ENCODE assay signal across 1 cellular context in genomic region chr1:161440312-161440894, GRCh38.
A peak's percentile ranks its signal among the peaks of the same experiment; 100 is the strongest.
TF ChIP-seq lines count a peak whose summit lies in the region.

No MANE protein-coding gene starts in this region.

TF ChIP-seq in HEK293, 187 proteins besides CTCF, POLR2A, EP300 and RAD21 (continued from another document and continues in another):
- no peak for TF ChIP-seq PRDM2 (tag by site-specific recombination; IDR thresholded peaks at IDR 0.05; ENCODE audit: borderline replicate concordance)
- no peak for TF ChIP-seq ZNF704 (tag by site-specific recombination; IDR thresholded peaks at IDR 0.05)
- no peak for TF ChIP-seq ZNF280D (tag by site-specific recombination; IDR thresholded peaks at IDR 0.05)
- TF ChIP-seq ZIC2 (tag by site-specific recombination; IDR thresholded peaks at IDR 0.05), result peak; percentile 29
- TF ChIP-seq ZNF354C (tag by site-specific recombination; IDR thresholded peaks at IDR 0.05; ENCODE audit: borderline replicate concordance, low read depth), result no peak
- peak; percentile 64 for TF ChIP-seq ZBTB17 (tag by site-specific recombination; IDR thresholded peaks at IDR 0.05)
- TF ChIP-seq HOXC10 (CRISPR knock-in tag; IDR thresholded peaks at IDR 0.05), result no peak
- no peak for TF ChIP-seq ZNF37A (tag by site-specific recombination; IDR thresholded peaks at IDR 0.05)
- peak; percentile 98 for TF ChIP-seq ZNF692 (tag by site-specific recombination; IDR thresholded peaks at IDR 0.05)
- no peak for TF ChIP-seq ZNF174 (tag by site-specific recombination; IDR thresholded peaks at IDR 0.05)
- TF ChIP-seq ZNF433 (tag by site-specific recombination; IDR thresholded peaks at IDR 0.05; ENCODE audit: low read depth), result no peak
- TF ChIP-seq GLIS1 (tag by site-specific recombination; IDR thresholded peaks at IDR 0.05), result peak; percentile 50
- TF ChIP-seq IKZF3 (tag by site-specific recombination; IDR thresholded peaks at IDR 0.05), result 0 out of 2 replicates have a peak, but pooled peaks have one; percentile 27
- TF ChIP-seq GFI1B (tag by site-specific recombination; IDR thresholded peaks at IDR 0.05), result 0 out of 2 replicates have a peak, but pooled peaks have one; percentile 14
- no peak for TF ChIP-seq HOXA7 (CRISPR knock-in tag; IDR thresholded peaks at IDR 0.05; ENCODE audit: borderline replicate concordance)
- TF ChIP-seq ZBTB6 (tag by site-specific recombination; IDR thresholded peaks at IDR 0.05), result peak; percentile 24; the same call in 1 of the 2 replicates
- no peak for TF ChIP-seq ZNF645 (tag by site-specific recombination; IDR thresholded peaks at IDR 0.05)
- TF ChIP-seq ZNF362 (tag by site-specific recombination; IDR thresholded peaks at IDR 0.05), result no peak
- TF ChIP-seq ZNF202 (tag by site-specific recombination; IDR thresholded peaks at IDR 0.05; ENCODE audit: borderline replicate concordance), result no peak
- peak; percentile 39 for TF ChIP-seq PRDM4 (tag by site-specific recombination; IDR thresholded peaks at IDR 0.05)
- peak; percentile 65 for TF ChIP-seq ZXDB (tag by site-specific recombination; IDR thresholded peaks at IDR 0.05)
- peak; percentile 29; the same call in 1 of the 2 replicates for TF ChIP-seq FEZF1 (tag by site-specific recombination; IDR thresholded peaks at IDR 0.05)
- peak; percentile 91 for TF ChIP-seq ZNF777 (tag by site-specific recombination; IDR thresholded peaks at IDR 0.05; ENCODE audit: borderline replicate concordance)
- TF ChIP-seq ZNF768 (tag by site-specific recombination; IDR thresholded peaks at IDR 0.05), result no peak
- TF ChIP-seq ZBTB21 (tag by site-specific recombination; IDR thresholded peaks at IDR 0.05), result no peak
- no peak for TF ChIP-seq OSR2 (tag by site-specific recombination; IDR thresholded peaks at IDR 0.05)
- peak; percentile 79 for TF ChIP-seq ZBTB26 (tag by site-specific recombination; optimal IDR thresholded peaks at IDR 0.05)
- TF ChIP-seq ZNF623 (tag by site-specific recombination; IDR thresholded peaks at IDR 0.05), result no peak
- TF ChIP-seq RBAK (tag by site-specific recombination; IDR thresholded peaks at IDR 0.05), result no peak
- TF ChIP-seq ZNF837 (tag by site-specific recombination; IDR thresholded peaks at IDR 0.05), result no peak
- no peak for TF ChIP-seq YY2 (tag by site-specific recombination; IDR thresholded peaks at IDR 0.05)
- TF ChIP-seq ZNF157 (tag by site-specific recombination; IDR thresholded peaks at IDR 0.05), result no peak
- no peak for TF ChIP-seq ZNF785 (tag by site-specific recombination; IDR thresholded peaks at IDR 0.05)
- TF ChIP-seq ZNF155 (tag by site-specific recombination; IDR thresholded peaks at IDR 0.05), result no peak
- peak; percentile 71; the same call in 1 of the 2 replicates for TF ChIP-seq ZSCAN23 (tag by site-specific recombination; IDR thresholded peaks at IDR 0.05)
- TF ChIP-seq ZNF670 (tag by site-specific recombination; IDR thresholded peaks at IDR 0.05; ENCODE audit: low read depth), result no peak
- peak; percentile 84; the same call in 1 of the 2 replicates for TF ChIP-seq OVOL3 (tag by site-specific recombination; IDR thresholded peaks at IDR 0.05)
- no peak for TF ChIP-seq HOXD13 (CRISPR knock-in tag; IDR thresholded peaks at IDR 0.05; ENCODE audit: borderline replicate concordance)
- TF ChIP-seq SCRT1 (tag by site-specific recombination; IDR thresholded peaks at IDR 0.05; ENCODE audit: borderline replicate concordance), result peak; percentile 99
- peak; percentile 79; the same call in 1 of the 2 replicates for TF ChIP-seq REPIN1 (tag by site-specific recombination; IDR thresholded peaks at IDR 0.05; ENCODE audit: low read depth)
- peak; percentile 96 for TF ChIP-seq ZEB2 (tag by site-specific recombination; IDR thresholded peaks at IDR 0.05)
- no peak for TF ChIP-seq ZNF350 (tag by site-specific recombination; IDR thresholded peaks at IDR 0.05)
